Comparison of ENCODE assay signal across 1 cellular context in genomic region chr18:31499157-31499524, GRCh38.
TF ChIP-seq lines count a peak whose summit lies in the region.

No MANE protein-coding gene starts in this region.

TF ChIP-seq in GM12878, 131 proteins besides CTCF, POLR2A, EP300 and RAD21 (continued from another document):
- TF ChIP-seq ZNF622 (IDR thresholded peaks at IDR 0.05) (no peak), NR2F1 (conservative IDR thresholded peaks at IDR 0.05) (no peak), NR2C2 (IDR thresholded peaks at IDR 0.05; ENCODE audit: borderline replicate concordance, control insufficient read depth, insufficient read length, low read depth) (no peak), EZH2 (IDR thresholded peaks at IDR 0.05; ENCODE audit: borderline replicate concordance, control insufficient read depth, low read depth, low read length) (no peak), TBL1XR1 (IDR thresholded peaks at IDR 0.05; ENCODE audit: low read depth, low read length) (no peak), CBX5 (IDR thresholded peaks at IDR 0.05; ENCODE audit: low read depth) (no peak), SMAD5 (IDR thresholded peaks at IDR 0.05; ENCODE audit: low read depth) (no peak), FOXM1 (IDR thresholded peaks at IDR 0.05; ENCODE audit: low read depth, low read length) (no peak)
